ENCODE assay signal across 8 cellular contexts in the genomic region with DNA sequence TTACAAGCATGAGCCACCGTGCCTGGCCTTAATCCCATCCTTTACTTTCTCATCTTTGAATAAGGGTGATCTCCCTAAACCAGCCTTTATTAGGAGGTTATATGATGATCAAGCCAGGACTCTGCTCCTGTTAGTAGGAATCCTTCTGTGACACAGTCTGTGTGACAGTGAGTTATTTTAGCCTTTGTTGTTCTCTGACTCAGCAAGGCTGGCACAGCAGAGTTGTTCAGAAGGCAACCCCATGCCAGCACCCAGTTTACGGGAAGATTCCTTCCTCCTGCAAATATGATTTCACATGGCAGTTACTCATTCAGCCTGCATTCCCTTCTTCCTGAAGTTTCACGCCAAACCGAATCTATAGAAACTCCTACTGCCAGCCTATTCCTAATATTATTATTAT. TPM values are rescaled to one million over a fixed set of nuclear protein-coding genes. Genes with fewer than 3 reads are reported as not detected.
"Had no signal": no experiment of that assay in that cellular context is flagged by ENCODE, and none has a peak within 500 bp of the region (broad histone marks: within the 10 kb centered on the region; RNA-seq: fewer than 3 reads in every experiment).

No MANE protein-coding gene starts in this region.

- H3K27ac Mint-ChIP-seq: activated naive CD4-positive, alpha-beta T cell treated with anti-CD3 and anti-CD28 coated beads, Interleukin-2, amount 50 U/mL, for 24 hours; T-helper 17 cell had no signal

- H3K27me3 Mint-ChIP-seq: activated naive CD4-positive, alpha-beta T cell treated with anti-CD3 and anti-CD28 coated beads, Interleukin-2, amount 50 U/mL, for 24 hours had no signal

- H3K4me3 Mint-ChIP-seq: activated naive CD4-positive, alpha-beta T cell treated with anti-CD3 and anti-CD28 coated beads, Interleukin-2, amount 50 U/mL, for 24 hours; neural crest cell; T-helper 17 cell had no signal

- H3K4me1 Mint-ChIP-seq: neural crest cell, T-helper 17 cell had no signal

- DNase-seq: activated CD4-positive, CD25-positive, alpha-beta regulatory T cell; amygdala; brain microvascular endothelial cell; foreskin melanocyte; T-helper 17 cell; thyroid gland had no signal

- H3K9me3 Mint-ChIP-seq: activated naive CD4-positive, alpha-beta T cell treated with anti-CD3 and anti-CD28 coated beads, Interleukin-2, amount 50 U/mL, for 24 hours had no signal

RNA-seq across cellular contexts. Expression of a gene that starts 53.8 kb away (rescaled TPM):
- total RNA-seq: T-helper 17 cell had no signal
